In the genomic region with DNA sequence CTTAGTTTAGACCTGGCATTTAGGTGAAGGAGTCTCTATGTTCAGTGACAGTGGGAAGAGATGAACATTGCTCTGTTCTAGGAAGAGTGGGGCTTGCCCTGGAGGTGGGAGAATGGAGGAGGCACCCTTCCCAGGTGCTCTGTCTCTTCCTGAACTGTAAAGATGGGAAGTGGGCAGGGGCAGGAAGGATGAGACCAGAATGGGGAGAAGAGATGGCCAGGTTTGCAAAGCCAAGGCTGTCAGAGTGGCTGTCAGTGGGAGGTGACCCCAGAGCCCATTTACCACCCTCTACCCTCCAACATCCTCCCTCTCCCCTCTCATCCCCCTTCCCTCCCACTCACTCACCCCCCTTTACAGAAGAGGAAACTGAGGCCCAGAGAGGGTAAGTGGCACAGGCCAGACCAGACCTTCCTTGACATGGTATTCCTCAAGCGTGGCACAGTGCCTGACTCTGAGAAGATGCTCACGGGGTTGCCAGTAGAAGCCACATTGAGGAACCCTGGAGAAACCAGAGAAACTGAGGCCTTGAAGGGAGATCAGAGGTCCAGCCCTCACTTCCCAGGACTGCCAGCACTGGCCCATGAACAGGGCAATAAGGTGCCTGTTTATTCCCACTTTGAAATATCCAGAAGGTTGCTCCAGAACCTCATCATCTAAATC, we compare ENCODE assay signal across 13 cellular contexts. TPM values are rescaled to one million over a fixed set of nuclear protein-coding genes. Genes with fewer than 3 reads are reported as not detected.
DNase-seq lines count a peak whose midpoint lies in the region; ATAC-seq and TF ChIP-seq lines count a peak whose summit lies in the region.
"Had no signal": no experiment of that assay in that cellular context is flagged by ENCODE, and none has a peak within 500 bp of the region (broad histone marks: within the 10 kb centered on the region; RNA-seq: fewer than 3 reads in every experiment).

No MANE protein-coding gene starts in this region.

- H3K79me2 ChIP-seq in OCI-LY7 (ENCODE audit: insufficient read depth, low read depth, low read length) = peaks cover 8% of the 10 kb centered on the region; the same call in 1 of the 2 replicates

- H3K4me1 ChIP-seq in CD4-positive, CD25-positive, alpha-beta regulatory T cell (ENCODE audit: control insufficient read depth, insufficient read depth, low read length, poor library complexity, severe bottlenecking) = peaks cover 52% of the 10 kb centered on the region
- H3K4me1 ChIP-seq in OCI-LY7 (ENCODE audit: insufficient read depth, low read length, poor library complexity, severe bottlenecking) (peaks cover 47% of the 10 kb centered on the region), endocrine pancreas (ENCODE audit: control insufficient read depth, insufficient read depth, low read length) (no peaks in the 10 kb centered on the region), psoas muscle (peaks cover 41% of the 10 kb centered on the region)

- ATAC-seq in CD4-positive, CD25-positive, alpha-beta regulatory T cell (ENCODE audit: low read depth in 2 of 2) = no peak
- ATAC-seq in psoas muscle (no peak), GM21717 (IDR thresholded peaks at IDR 0.05; ENCODE audit: unreplicated experiment) (no peak), HG03045 (IDR thresholded peaks at IDR 0.05; ENCODE audit: unreplicated experiment) (no peak)

- H3K27ac ChIP-seq in CD4-positive, CD25-positive, alpha-beta regulatory T cell (ENCODE audit: insufficient read depth, low read length, poor library complexity, severe bottlenecking) = peak overlapping the region; percentile 96
- H3K27ac ChIP-seq in OCI-LY7 (ENCODE audit: low read depth, low read length, poor library complexity, severe bottlenecking) (peak overlapping the region; percentile 6), psoas muscle (peak overlapping the region; percentile 93)

- H3K4me1 Mint-ChIP-seq in CD4-positive, CD25-positive, alpha-beta regulatory T cell = peaks cover 15 to 51% (median 34%) of the 10 kb centered on the region in 4 donors

- H3K4me3 ChIP-seq in CD4-positive, CD25-positive, alpha-beta regulatory T cell (ENCODE audit: low read depth, low read length) = no peak overlapping the region
- H3K4me3 ChIP-seq in OCI-LY7 (ENCODE audit: low read depth, low read length, poor library complexity, severe bottlenecking) = no peak overlapping the region
- no peak overlapping the region for H3K4me3 ChIP-seq in endocrine pancreas (ENCODE audit: control insufficient read depth, insufficient read depth, low read length)
- no peak overlapping the region for H3K4me3 ChIP-seq in psoas muscle

- H3K4me3 Mint-ChIP-seq in CD4-positive, CD25-positive, alpha-beta regulatory T cell = peak overlapping the region; percentile 55 to 89 (median 84)

- no peak for DNase-seq in CD4-positive, CD25-positive, alpha-beta regulatory T cell
- no peak for DNase-seq in OCI-LY7 (ENCODE audit: low spot score)
- no peak for DNase-seq in psoas muscle
- no peak for DNase-seq in NCI-H2107 (lab: John Stamatoyannopoulos, UW)
- no peak for DNase-seq in SK-N-DZ (ENCODE audit: low spot score)
- DNase-seq: activated effector memory CD4-positive, alpha-beta T cell treated with anti-CD3 and anti-CD28 coated beads, Interleukin-2, amount 50 U/mL, for 16 hours; MG63; SHP77 had no signal

- no peaks in the 10 kb centered on the region for H3K36me3 Mint-ChIP-seq in CD4-positive, CD25-positive, alpha-beta regulatory T cell

- 92 to 97% (median 92%) methylated on average over 2 of the region's 2 CpGs for WGBS in psoas muscle, 3 donors

- intact Hi-C loops in OCI-LY7 (cut with micrococcal nuclease; ENCODE audit: unreplicated experiment) (no loop called here), psoas muscle (cut with DNase I) (loop anchor here (2.0 to 5.0 kb wide), 6 partner anchors 57 to 277 kb away; partner anchors contain the start of gene PEA15 (in 1 of the 2))

- no peaks in the 10 kb centered on the region for H3K9me2 ChIP-seq in OCI-LY7 (ENCODE audit: insufficient read depth, low read length)

- TF ChIP-seq CTCF in OCI-LY7 (conservative IDR thresholded peaks at IDR 0.05; ENCODE audit: low read length) (no peak), psoas muscle (IDR thresholded peaks at IDR 0.05) (no peak)

- H3K4me2 ChIP-seq in OCI-LY7 (ENCODE audit: low read length) = peak overlapping the region; percentile 78

- POLR2A ChIA-PET in OCI-LY7 (lab: Charles Lee) = interaction anchor here (1.5 kb wide), 1 partner anchor 152 kb away, joined by 5 read pairs; no protein-coding TSS in a partner anchor

- H3K9me3 Mint-ChIP-seq in CD4-positive, CD25-positive, alpha-beta regulatory T cell = peaks cover 0 to 2% (median 0%) of the 10 kb centered on the region in 7 donors

- no peaks in the 10 kb centered on the region for H3K27me3 ChIP-seq in CD4-positive, CD25-positive, alpha-beta regulatory T cell (ENCODE audit: control insufficient read depth, insufficient read depth, low read length)
- H3K27me3 ChIP-seq in endocrine pancreas (ENCODE audit: control insufficient read depth, insufficient read depth, low read length) (no peaks in the 10 kb centered on the region), psoas muscle (ENCODE audit: insufficient read depth in 3 of 3, low read length in 2 of 3) (no peaks in the 10 kb centered on the region)
- H3K27me3 ChIP-seq: MG63 had no signal

- CTCF ChIA-PET in OCI-LY7 (lab: Charles Lee; ENCODE audit: unreplicated experiment) = interaction anchor here (2.2 kb wide), 1 partner anchor 152 kb away, joined by 8 read pairs; no protein-coding TSS in a partner anchor

- H3K27ac Mint-ChIP-seq in CD4-positive, CD25-positive, alpha-beta regulatory T cell = peak overlapping the region; percentile 91 to 97 (median 91)

- peak overlapping the region; percentile 19 for H3K9ac ChIP-seq in endocrine pancreas (ENCODE audit: control insufficient read depth, insufficient read depth, low read length)

- peak overlapping the region; percentile 82; the same call in 1 of the 2 replicates for H2AFZ ChIP-seq in OCI-LY7 (ENCODE audit: low read length)

- no peaks in the 10 kb centered on the region for H3K9me3 ChIP-seq in CD4-positive, CD25-positive, alpha-beta regulatory T cell (ENCODE audit: control insufficient read depth in 2 of 2, low read length in 2 of 2)
- no peaks in the 10 kb centered on the region for H3K9me3 ChIP-seq in OCI-LY7 (ENCODE audit: low read length)
- H3K9me3 ChIP-seq in endocrine pancreas (ENCODE audit: control insufficient read depth, low read length) = no peaks in the 10 kb centered on the region
- H3K9me3 ChIP-seq in psoas muscle = no peaks in the 10 kb centered on the region
- H3K9me3 ChIP-seq: MG63 had no signal

- H4K20me1 ChIP-seq in OCI-LY7 (ENCODE audit: insufficient read depth, low read length) = no peaks in the 10 kb centered on the region

- BruUV-seq in OCI-LY7 (replicated peaks; lab: Mats Ljungman, UMichigan) = no TSS peak

- peaks cover 6% of the 10 kb centered on the region for H3K36me3 ChIP-seq in CD4-positive, CD25-positive, alpha-beta regulatory T cell (ENCODE audit: control insufficient read depth, insufficient read depth, low read length)
- H3K36me3 ChIP-seq in OCI-LY7 (ENCODE audit: insufficient read depth, low read length) = 0 out of 2 replicates have a peak, but pooled peaks cover 2% of the 10 kb centered on the region
- no peaks in the 10 kb centered on the region for H3K36me3 ChIP-seq in endocrine pancreas (ENCODE audit: control insufficient read depth, insufficient read depth, low read length)
- H3K36me3 ChIP-seq in psoas muscle (ENCODE audit: insufficient read depth in 1 of 2, low read depth in 1 of 2) = peaks cover 0 to 4% of the 10 kb centered on the region in 2 donors
- H3K36me3 ChIP-seq: MG63 had no signal

- H3K27me3 Mint-ChIP-seq in CD4-positive, CD25-positive, alpha-beta regulatory T cell = peaks cover 7% of the 10 kb centered on the region

RNA-seq across cellular contexts. Expression of gene IGSF8, which starts 1.4 kb away (rescaled TPM):
- 33.9 TPM for total RNA-seq in CD4-positive, CD25-positive, alpha-beta regulatory T cell
- polyA plus RNA-seq in CD4-positive, CD25-positive, alpha-beta regulatory T cell = 10 to 100 TPM; 39.2 to 45.5 (median 43.0) TPM
- 18.7 and 19.9 TPM in 2 replicates for total RNA-seq in OCI-LY7 (2014; rRNA removed; shearing (Covaris generic))
- total RNA-seq in OCI-LY7 (2022) (24.4 and 28.7 TPM in 2 replicates), psoas muscle (1 to 10 TPM; 4.3 to 8.6 (median 6.4) TPM)
- 1 to 10 TPM; 4.9 to 6.5 (median 6.4) TPM for polyA plus RNA-seq in psoas muscle
- polyA plus RNA-seq in SK-N-DZ (2014; cell fraction: cytosol; rRNA removed) = 14.0 and 14.2 TPM in 2 replicates
- 9.6 and 10.4 TPM in 2 replicates for polyA plus RNA-seq in SK-N-DZ (2014; cell fraction: nucleus; rRNA removed)

RNA-seq across cellular contexts. Expression of gene ATP1A2, which starts 15.7 kb away (rescaled TPM):
- not detected for total RNA-seq in CD4-positive, CD25-positive, alpha-beta regulatory T cell
- polyA plus RNA-seq in CD4-positive, CD25-positive, alpha-beta regulatory T cell = not detected
- total RNA-seq in OCI-LY7 (2014; rRNA removed; shearing (Covaris generic)) = not detected in 2 replicates
- total RNA-seq in OCI-LY7 (2022) (not detected in 2 replicates), psoas muscle (1,000 to 10,000 TPM in 1 of 4 donors, 100 to 1,000 TPM in 3; 523 to 1,040 (median 587) TPM)
- polyA plus RNA-seq in psoas muscle = 100 to 1,000 TPM in 2 of 3 donors, 10 to 100 TPM in 1; 52.5 to 194 (median 162) TPM
- 0.03 TPM in 1 of 2 replicates, not detected in the other for polyA plus RNA-seq in SK-N-DZ (2014; cell fraction: cytosol; rRNA removed)
- polyA plus RNA-seq in SK-N-DZ (2014; cell fraction: nucleus; rRNA removed) = not detected in 2 replicates
- total RNA-seq: fibroblast of villous mesenchyme had no signal

RNA-seq across cellular contexts. Expression of gene KCNJ9, which starts 18.5 kb away (rescaled TPM):
- total RNA-seq in CD4-positive, CD25-positive, alpha-beta regulatory T cell = not detected
- under 1 TPM in 2 of 4 donors, not detected in 2; 0.05 to 0.25 TPM for polyA plus RNA-seq in CD4-positive, CD25-positive, alpha-beta regulatory T cell
- total RNA-seq in OCI-LY7 (2014; rRNA removed; shearing (Covaris generic)) = not detected in 2 replicates
- total RNA-seq in OCI-LY7 (2022) (not detected in 2 replicates), psoas muscle (not detected)
- polyA plus RNA-seq in psoas muscle = under 1 TPM in 2 of 3 donors, not detected in 1; 0.01 to 0.04 TPM
- 2.2 and 3.3 TPM in 2 replicates for polyA plus RNA-seq in SK-N-DZ (2014; cell fraction: cytosol; rRNA removed)
- 1.5 and 2.0 TPM in 2 replicates for polyA plus RNA-seq in SK-N-DZ (2014; cell fraction: nucleus; rRNA removed)
- total RNA-seq: fibroblast of villous mesenchyme had no signal

RNA-seq across cellular contexts. Expression of gene KCNJ10, which starts 29.9 kb away (rescaled TPM):
- total RNA-seq in CD4-positive, CD25-positive, alpha-beta regulatory T cell = not detected
- polyA plus RNA-seq in CD4-positive, CD25-positive, alpha-beta regulatory T cell = not detected
- total RNA-seq in OCI-LY7 (2014; rRNA removed; shearing (Covaris generic)) = 0.33 TPM in 1 of 2 replicates, not detected in the other
- total RNA-seq in OCI-LY7 (2022) (0.15 and 0.29 TPM in 2 replicates), psoas muscle (under 1 TPM in 2 of 4 donors, not detected in 2; 0.08 to 0.09 TPM)
- under 1 TPM in 2 of 3 donors, not detected in 1; 0.01 to 0.03 TPM for polyA plus RNA-seq in psoas muscle
- polyA plus RNA-seq in SK-N-DZ (2014; cell fraction: cytosol; rRNA removed) = not detected in 2 replicates
- 0.13 TPM in 1 of 2 replicates, not detected in the other for polyA plus RNA-seq in SK-N-DZ (2014; cell fraction: nucleus; rRNA removed)
- total RNA-seq: fibroblast of villous mesenchyme had no signal
- polyA plus RNA-seq: neural cell had no signal

RNA-seq across cellular contexts. Expression of gene ATP1A4, which starts 51.6 kb away (rescaled TPM):
- total RNA-seq in CD4-positive, CD25-positive, alpha-beta regulatory T cell = not detected
- polyA plus RNA-seq in CD4-positive, CD25-positive, alpha-beta regulatory T cell = not detected
- not detected in 2 replicates for total RNA-seq in OCI-LY7 (2014; rRNA removed; shearing (Covaris generic))
- total RNA-seq in OCI-LY7 (2022) = not detected in 2 replicates
- 1 to 10 TPM in 1 of 4 donors, under 1 TPM in 3; 0.07 to 2.0 (median 0.38) TPM for total RNA-seq in psoas muscle
- 1 to 10 TPM in 1 of 3 donors, under 1 TPM in 2; 0.03 to 1.3 (median 0.13) TPM for polyA plus RNA-seq in psoas muscle
- polyA plus RNA-seq in SK-N-DZ (2014; cell fraction: cytosol; rRNA removed) = not detected in 2 replicates
- polyA plus RNA-seq in SK-N-DZ (2014; cell fraction: nucleus; rRNA removed) = not detected in 2 replicates
- total RNA-seq: fibroblast of villous mesenchyme had no signal
- polyA plus RNA-seq: neural cell had no signal

Comparison
In these comparisons a context has a peak if more than half of its experiments do, and no peak if none do; other contexts are left out.
1. H3K27ac ChIP-seq: peak in every context shown above with its lines; median percentile 96 in CD4-positive, CD25-positive, alpha-beta regulatory T cell; 93 in psoas muscle; 6 in OCI-LY7.
2. RNA of gene ATP1A2, which starts 15.7 kb away (total RNA-seq): 523 to 1,040 TPM in psoas muscle; not detected in CD4-positive, CD25-positive, alpha-beta regulatory T cell (single experiment) and not detected in OCI-LY7; every median in the first group is over 100 times any median in the second.